In genomic region chr7:42183547-42183946, GRCh38 we compare ENCODE assay signal across 27 cellular contexts. TPM values are rescaled to one million over a fixed set of nuclear protein-coding genes. Genes with fewer than 3 reads are reported as not detected.
A peak's percentile ranks its signal among the peaks of the same experiment; 100 is the strongest.
DNase-seq lines count a peak whose midpoint lies in the region; ATAC-seq and TF ChIP-seq lines count a peak whose summit lies in the region.
"Had no signal": no experiment of that assay in that cellular context is flagged by ENCODE, and none has a peak within 500 bp of the region (broad histone marks: within the 10 kb centered on the region; RNA-seq: fewer than 3 reads in every experiment).

No MANE protein-coding gene starts in this region.

- no peak overlapping the region for H3K23ac ChIP-seq in IMR-90 (ENCODE audit: low read depth, low read length)

- H3K27me3 ChIP-seq in IMR-90 (ENCODE audit: control insufficient read depth, insufficient read depth, low read length) (no peaks in the 10 kb centered on the region), brain microvascular endothelial cell (replicated peaks) (no peaks in the 10 kb centered on the region), osteoblast (ENCODE audit: insufficient read depth, low read length) (no peaks in the 10 kb centered on the region), SJCRH30 (no peaks in the 10 kb centered on the region)
- H3K27me3 ChIP-seq: hepatocyte, left lung had no signal

- DNase-seq in EH (ENCODE audit: low read depth) = peak; percentile 23
- DNase-seq in IMR-90 = peak; percentile 47
- DNase-seq in brain microvascular endothelial cell = peak; percentile 30
- peak; percentile 81 for DNase-seq in osteoblast (ENCODE audit: insufficient read length, low spot score, missing footprints)
- DNase-seq in NCI-H1092 treated with DMSO at 0.1 percent for 48 hours (lab: John Stamatoyannopoulos, UW) = no peak
- DNase-seq in KG1 (lab: John Stamatoyannopoulos, UW) = no peak
- DNase-seq in SJCRH30 = no peak
- DNase-seq: activated B cell treated with CpG ODN at 0.5 μM for 24 hours; activated CD4-positive, alpha-beta T cell treated with anti-CD3 and anti-CD28 coated beads, Interleukin-2, amount 50 U/mL, for 4 hours; activated CD8-positive, alpha-beta memory T cell treated with anti-CD3 and anti-CD28 coated beads, Interleukin-2, amount 50 U/mL, for 48 hours; effector CD4-positive, alpha-beta T cell; foreskin melanocyte; GDM1; H7; immature natural killer cell; left lung; naive thymus-derived CD8-positive, alpha-beta T cell; NCI-H446; stimulated activated naive CD4-positive, alpha-beta T cell treated with Interleukin-2 at 50 U/mL for 16 hours; T-helper 9 cell had no signal

- CTCF ChIA-PET in IMR-90 (lab: Yijun Ruan, JAX) = no interaction called here

- no peak overlapping the region for H2BK120ac ChIP-seq in IMR-90 (ENCODE audit: low read depth, low read length)

- no peak overlapping the region for H3K56ac ChIP-seq in IMR-90 (ENCODE audit: extremely low read depth, insufficient read depth, low read length)

- H3K4me2 ChIP-seq in IMR-90 (ENCODE audit: low read depth, low read length) = no peak overlapping the region
- no peak overlapping the region for H3K4me2 ChIP-seq in osteoblast (ENCODE audit: insufficient read depth, low read length)
- H3K4me2 ChIP-seq: hepatocyte had no signal

- no TSS peak for BruUV-seq in IMR-90 (replicated peaks; lab: Mats Ljungman, UMichigan)

- H3K4ac ChIP-seq in IMR-90 (ENCODE audit: low read depth, low read length) = no peak overlapping the region

- peak; percentile 74 for ATAC-seq in IMR-90 (ENCODE audit: low read depth)
- ATAC-seq: activated naive CD4-positive, alpha-beta T cell treated with anti-CD3 and anti-CD28 coated beads, Interleukin-2, amount 50 U/mL, for 72 hours; left lung; naive thymus-derived CD8-positive, alpha-beta T cell; Right ventricle myocardium inferior; sciatic nerve had no signal

- H2BK15ac ChIP-seq in IMR-90 (ENCODE audit: low read depth, low read length) = no peak overlapping the region

- TF ChIP-seq RAD21 in IMR-90 (IDR thresholded peaks at IDR 0.05; ENCODE audit: low read length) = no peak

- peaks cover 6% of the 10 kb centered on the region; the same call in 1 of the 2 replicates for H3K4me1 ChIP-seq in IMR-90 (ENCODE audit: control insufficient read depth, insufficient read depth, low read length)
- H3K4me1 ChIP-seq in osteoblast (ENCODE audit: insufficient read depth, low read length) = peaks cover 4% of the 10 kb centered on the region
- H3K4me1 ChIP-seq in SJCRH30 = no peaks in the 10 kb centered on the region
- H3K4me1 ChIP-seq: left lung, parathyroid adenoma had no signal

- peaks cover 28% of the 10 kb centered on the region for H3K79me2 ChIP-seq in osteoblast (ENCODE audit: insufficient read depth, low read length)
- H3K79me2 ChIP-seq: parathyroid adenoma had no signal

- H2AFZ ChIP-seq in IMR-90 (replicated peaks; ENCODE audit: low read length, poor library complexity) (peak overlapping the region; percentile 24), osteoblast (ENCODE audit: low read length) (no peak overlapping the region)
- H2AFZ ChIP-seq: hepatocyte, parathyroid adenoma had no signal

- H4K5ac ChIP-seq in IMR-90 (ENCODE audit: low read depth, low read length) = no peak overlapping the region

- H2AK9ac ChIP-seq in IMR-90 (replicated peaks; ENCODE audit: low read depth, low read length, poor library complexity) = no peak overlapping the region

- no peak overlapping the region for H2AK5ac ChIP-seq in IMR-90 (ENCODE audit: low read depth, low read length)

- in situ Hi-C loops in IMR-90 (cut with MboI; ENCODE audit: low sequenced_read_pairs) = no loop called here
- in situ Hi-C loops in brain microvascular endothelial cell (cut with HindIII; ENCODE audit: low pct_ligation_motif_present, low sequenced_read_pairs) = no loop called here

- TF ChIP-seq POLR2A in IMR-90 (IDR thresholded peaks at IDR 0.05; ENCODE audit: low read depth, low read length) = no peak

- H4K20me1 ChIP-seq in IMR-90 (ENCODE audit: insufficient read depth, low read length) (peaks cover 21% of the 10 kb centered on the region; the same call in 1 of the 2 replicates), osteoblast (ENCODE audit: insufficient read depth, low read length) (no peaks in the 10 kb centered on the region)

- no peak overlapping the region for H4K91ac ChIP-seq in IMR-90 (ENCODE audit: insufficient read depth, low read depth, low read length)

- H2BK5ac ChIP-seq in IMR-90 (ENCODE audit: low read depth, low read length, poor library complexity, severe bottlenecking) = no peak overlapping the region

- 0 out of 2 replicates have a peak overlapping the region, but pooled peaks have one; percentile 19 for H3K14ac ChIP-seq in IMR-90 (replicated peaks; ENCODE audit: low read depth, low read length)

- H3K18ac ChIP-seq in IMR-90 (ENCODE audit: low read depth, low read length) = no peak overlapping the region

- WGBS in IMR-90 (ENCODE audit: extremely low coverage in 2 of 2, insufficient read length in 1 of 2), 2 experiments = 80% methylated on average over 2 of the region's 6 CpGs; no CpG with 5 or more reads in 1 of the 2 experiments

- H3K4me3 ChIP-seq in IMR-90 (ENCODE audit: insufficient read depth, low read depth, low read length) (no peak overlapping the region), brain microvascular endothelial cell (ENCODE audit: low read depth, low read length) (no peak overlapping the region), osteoblast (ENCODE audit: insufficient read depth, low read length) (no peak overlapping the region), SJCRH30 (no peak overlapping the region)
- H3K4me3 ChIP-seq: hepatocyte, left lung had no signal

- no peak for TF ChIP-seq CTCF in IMR-90 (conservative IDR thresholded peaks at IDR 0.05; ENCODE audit: low read depth, low read length)
- no peak for TF ChIP-seq CTCF in brain microvascular endothelial cell (IDR thresholded peaks at IDR 0.05; ENCODE audit: low read depth, low read length, missing control alignments)
- TF ChIP-seq CTCF in osteoblast (IDR thresholded peaks at IDR 0.05; ENCODE audit: extremely low read depth, low read depth, low read length) = no peak

- intact Hi-C loops in IMR-90 (cut with micrococcal nuclease) = no loop called here

- H3K9me3 ChIP-seq in IMR-90 (ENCODE audit: control insufficient read depth, insufficient read depth, low read length) (no peaks in the 10 kb centered on the region), osteoblast (ENCODE audit: low read depth, low read length) (no peaks in the 10 kb centered on the region), SJCRH30 (replicated peaks) (no peaks in the 10 kb centered on the region)
- H3K9me3 ChIP-seq: left lung had no signal

- H3K27ac ChIP-seq in IMR-90 (ENCODE audit: insufficient read depth, low read length) = no peak overlapping the region
- H3K27ac ChIP-seq in brain microvascular endothelial cell = no peak overlapping the region
- H3K27ac ChIP-seq in osteoblast (ENCODE audit: low read depth, low read length) = no peak overlapping the region
- no peak overlapping the region for H3K27ac ChIP-seq in SJCRH30
- H3K27ac ChIP-seq: hepatocyte, HL-60, left lung, parathyroid adenoma had no signal

- no peak overlapping the region for H3K9ac ChIP-seq in IMR-90 (ENCODE audit: low read depth, low read length)
- H3K9ac ChIP-seq: parathyroid adenoma had no signal

- peaks cover 10% of the 10 kb centered on the region for H3K36me3 ChIP-seq in IMR-90 (ENCODE audit: control insufficient read depth, insufficient read depth, low read length)
- no peaks in the 10 kb centered on the region for H3K36me3 ChIP-seq in brain microvascular endothelial cell (replicated peaks)
- H3K36me3 ChIP-seq in osteoblast (ENCODE audit: insufficient read depth, low read length) = no peaks in the 10 kb centered on the region
- H3K36me3 ChIP-seq in SJCRH30 = no peaks in the 10 kb centered on the region; the same call in 1 of the 2 replicates
- H3K36me3 ChIP-seq: left lung had no signal

- POLR2A ChIA-PET in IMR-90 (lab: Charles Lee; ENCODE audit: unreplicated experiment) = no interaction called here

- dilution Hi-C loops in IMR-90 (cut with HindIII; ENCODE audit: low sequenced_read_pairs, unreplicated experiment) = no loop called here

- H3K9me1 ChIP-seq in IMR-90 (ENCODE audit: insufficient read depth, low read length) = peaks cover 14% of the 10 kb centered on the region

- H2BK20ac ChIP-seq in IMR-90 (ENCODE audit: low read depth, low read length) = no peak overlapping the region

- H3K79me1 ChIP-seq in IMR-90 (ENCODE audit: low read depth in 1 of 2, low read length in 2 of 2) = peaks cover 10 to 34% of the 10 kb centered on the region in 2 experiments

- no peak overlapping the region for H4K8ac ChIP-seq in IMR-90 (ENCODE audit: low read depth in 2 of 2, low read length in 2 of 2)

TF ChIP-seq in IMR-90, 13 proteins besides CTCF, POLR2A, EP300 and RAD21 (continues in another document):
- TF ChIP-seq FOS (IDR thresholded peaks at IDR 0.05; ENCODE audit: low read depth, low read length) (peak; percentile 63), RFX5 (IDR thresholded peaks at IDR 0.05; ENCODE audit: low read depth, low read length) (no peak), RCOR1 (IDR thresholded peaks at IDR 0.05; ENCODE audit: insufficient replicate concordance, low read length) (no peak), CEBPB (IDR thresholded peaks at IDR 0.05; ENCODE audit: low read depth, low read length) (no peak), NFE2L2 (IDR thresholded peaks at IDR 0.05; ENCODE audit: low read depth, low read length) (peak; percentile 93), BHLHE40 (IDR thresholded peaks at IDR 0.05; ENCODE audit: low read depth, low read length) (no peak), MAFK (IDR thresholded peaks at IDR 0.05; ENCODE audit: low read depth, low read length) (peak; percentile 61), SMC3 (IDR thresholded peaks at IDR 0.05; ENCODE audit: low read depth, low read length) (no peak), MXI1 (IDR thresholded peaks at IDR 0.05; ENCODE audit: borderline replicate concordance, low read depth, low read length) (no peak), MAZ (IDR thresholded peaks at IDR 0.05; ENCODE audit: borderline replicate concordance, low read depth, low read length) (no peak), CHD1 (IDR thresholded peaks at IDR 0.05; ENCODE audit: low read depth, low read length) (no peak)
- TF ChIP-seq, protein P1, sequence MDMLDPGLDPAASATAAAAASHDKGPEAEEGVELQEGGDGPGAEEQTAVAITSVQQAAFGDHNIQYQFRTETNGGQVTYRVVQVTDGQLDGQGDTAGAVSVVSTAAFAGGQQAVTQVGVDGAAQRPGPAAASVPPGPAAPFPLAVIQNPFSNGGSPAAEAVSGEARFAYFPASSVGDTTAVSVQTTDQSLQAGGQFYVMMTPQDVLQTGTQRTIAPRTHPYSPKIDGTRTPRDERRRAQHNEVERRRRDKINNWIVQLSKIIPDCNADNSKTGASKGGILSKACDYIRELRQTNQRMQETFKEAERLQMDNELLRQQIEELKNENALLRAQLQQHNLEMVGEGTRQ (IDR thresholded peaks at IDR 0.05; ENCODE audit: low read depth, low read length) = no peak

RNA-seq across cellular contexts. Expression of gene GLI3, which starts 53.5 kb away (rescaled TPM):
- total RNA-seq in IMR-90 (2012; rRNA removed) = 1.3 and 1.7 TPM in 2 replicates
- polyA plus RNA-seq in IMR-90 (2012; rRNA removed) = 3.9 TPM in 2 replicates
- 2.5 and 4.5 TPM in 2 replicates for polyA plus RNA-seq in IMR-90 (2012; cell fraction: cytosol; rRNA removed)
- polyA plus RNA-seq in IMR-90 (2012; cell fraction: nucleus; rRNA removed; ENCODE audit: low replicate concordance) = 5.9 and 9.0 TPM in 2 replicates
- 10.9 and 11.9 TPM in 2 replicates for total RNA-seq in osteoblast
- total RNA-seq in SJCRH30 (2014; rRNA removed; shearing (Covaris generic)) = 8.9 and 11.1 TPM in 2 replicates
- total RNA-seq: activated B cell treated with CpG ODN at 0.5 μM for 24 hours; activated T-helper 2 cell treated with anti-CD3 and anti-CD28 coated beads, Interferon-gamma antibody, Interleukin-2, Interleukin-4, amounts not matched to agents 10 μg/mL and 5 μg/mL and 100 μg/mL, durations not matched to agents 14 hours and 24 hours and 36 hours; naive thymus-derived CD8-positive, alpha-beta T cell had no signal
- polyA plus RNA-seq: naive thymus-derived CD8-positive, alpha-beta T cell had no signal

Comparison
In these comparisons a context has a peak if more than half of its experiments do, and no peak if none do; other contexts are left out.
1. DNase-seq: peak in EH (single experiment), IMR-90 (single experiment), brain microvascular endothelial cell (single experiment) and osteoblast (single experiment); none in NCI-H1092 treated with DMSO at 0.1 percent for 48 hours (single experiment), KG1 (single experiment) and SJCRH30 (0 of 2).